In the genomic region with DNA sequence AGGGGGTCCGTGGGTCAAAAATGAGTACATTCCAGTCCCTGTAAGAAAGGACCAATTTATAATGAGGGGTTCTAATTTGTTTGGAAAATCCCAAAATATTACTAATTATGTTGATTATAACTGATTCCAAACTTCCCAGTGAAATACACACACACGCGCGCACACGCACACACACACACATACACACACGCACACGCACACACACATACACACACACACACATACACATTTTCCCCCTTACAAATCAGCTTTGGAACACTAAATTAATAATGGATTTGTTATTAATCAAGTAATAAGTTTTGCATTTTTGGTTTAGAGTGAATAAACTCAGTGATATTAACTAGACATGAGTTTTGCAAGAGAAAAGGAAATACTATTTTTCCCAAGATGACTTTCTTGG, we compare ENCODE assay signal across 27 cellular contexts.
"Had no signal": no experiment of that assay in that cellular context is flagged by ENCODE, and none has a peak within 500 bp of the region (broad histone marks: within the 10 kb centered on the region; RNA-seq: fewer than 3 reads in every experiment).

No MANE protein-coding gene starts in this region.

- H3K27ac ChIP-seq: ascending aorta, breast epithelium, esophagus muscularis mucosa, gastrocnemius medialis, parathyroid adenoma, psoas muscle, sigmoid colon, upper lobe of left lung had no signal

- H3K4me1 Mint-ChIP-seq: nephron progenitor cell; stimulated activated effector memory CD8-positive, alpha-beta T cell treated with anti-CD3 and anti-CD28 coated beads, Interleukin-12 subunit alpha, Interleukin-12 subunit beta, amount 100 ng/mL, for 72 hours had no signal

- H3K36me3 ChIP-seq: ascending aorta, breast epithelium, esophagus muscularis mucosa, gastrocnemius medialis, sigmoid colon, upper lobe of left lung had no signal

- DNase-seq: activated CD4-positive, alpha-beta T cell treated with anti-CD3 and anti-CD28 coated beads for 36 hours; activated CD4-positive, CD25-positive, alpha-beta regulatory T cell; activated effector memory CD4-positive, alpha-beta T cell treated with Interleukin-2 at 50 U/mL for 16 hours; activated naive CD4-positive, alpha-beta T cell treated with anti-CD3 and anti-CD28 coated beads for 36 hours; activated naive CD8-positive, alpha-beta T cell treated with anti-CD3 and anti-CD28 coated beads for 36 hours; activated T-cell treated with anti-CD3 and anti-CD28 coated beads for 4 hours; central memory CD4-positive, alpha-beta T cell; effector CD4-positive, alpha-beta T cell; gastrocnemius medialis; hippocampal formation; left cardiac atrium; left ventricle myocardium superior; nephron progenitor cell; nucleus accumbens; psoas muscle; sigmoid colon; small intestine; stimulated activated CD4-positive, alpha-beta T cell treated with anti-CD3 and anti-CD28 coated beads, Interleukin-4, amount 100 ng/mL, for 24 hours; stimulated activated naive CD8-positive, alpha-beta T cell treated with anti-CD3 and anti-CD28 coated beads, Interleukin-15, amount 100 ng/mL, for 72 hours; substantia nigra; T-helper 1 cell; upper lobe of left lung had no signal

- ATAC-seq: activated CD4-positive, alpha-beta T cell treated with anti-CD3 and anti-CD28 coated beads for 36 hours; gastrocnemius medialis; left cardiac atrium; left ventricle myocardium superior; psoas muscle; stimulated activated effector memory CD8-positive, alpha-beta T cell treated with anti-CD3 and anti-CD28 coated beads, Interleukin-12 subunit alpha, Interleukin-12 subunit beta, amount 100 ng/mL, for 72 hours; stimulated activated naive CD8-positive, alpha-beta T cell treated with anti-CD3 and anti-CD28 coated beads, Interleukin-15, amount 100 ng/mL, for 72 hours had no signal

- H3K9me3 ChIP-seq: ascending aorta, breast epithelium, esophagus muscularis mucosa, gastrocnemius medialis, psoas muscle, sigmoid colon, upper lobe of left lung had no signal

- H3K27me3 Mint-ChIP-seq: activated CD4-positive, alpha-beta T cell treated with anti-CD3 and anti-CD28 coated beads for 36 hours; activated naive CD8-positive, alpha-beta T cell treated with anti-CD3 and anti-CD28 coated beads for 36 hours; stimulated activated naive CD8-positive, alpha-beta T cell treated with anti-CD3 and anti-CD28 coated beads, Interleukin-15, amount 100 ng/mL, for 72 hours had no signal

- H3K4me1 ChIP-seq: ascending aorta, breast epithelium, esophagus muscularis mucosa, gastrocnemius medialis, parathyroid adenoma, sigmoid colon, upper lobe of left lung had no signal

- H3K27ac Mint-ChIP-seq: activated CD4-positive, alpha-beta T cell treated with anti-CD3 and anti-CD28 coated beads for 36 hours; activated naive CD4-positive, alpha-beta T cell treated with anti-CD3 and anti-CD28 coated beads for 36 hours; activated naive CD8-positive, alpha-beta T cell treated with anti-CD3 and anti-CD28 coated beads for 36 hours; nephron progenitor cell; stimulated activated effector memory CD8-positive, alpha-beta T cell treated with anti-CD3 and anti-CD28 coated beads, Interleukin-12 subunit alpha, Interleukin-12 subunit beta, amount 100 ng/mL, for 72 hours; stimulated activated naive CD8-positive, alpha-beta T cell treated with anti-CD3 and anti-CD28 coated beads, Interleukin-15, amount 100 ng/mL, for 72 hours had no signal

- H3K27me3 ChIP-seq: ascending aorta, breast epithelium, esophagus muscularis mucosa, gastrocnemius medialis, sigmoid colon, upper lobe of left lung had no signal

- H3K9me3 Mint-ChIP-seq: activated naive CD4-positive, alpha-beta T cell treated with anti-CD3 and anti-CD28 coated beads for 36 hours; activated naive CD8-positive, alpha-beta T cell treated with anti-CD3 and anti-CD28 coated beads for 36 hours; nephron progenitor cell; stimulated activated effector memory CD8-positive, alpha-beta T cell treated with anti-CD3 and anti-CD28 coated beads, Interleukin-12 subunit alpha, Interleukin-12 subunit beta, amount 100 ng/mL, for 72 hours; stimulated activated naive CD8-positive, alpha-beta T cell treated with anti-CD3 and anti-CD28 coated beads, Interleukin-15, amount 100 ng/mL, for 72 hours had no signal

- H3K4me3 ChIP-seq: ascending aorta, breast epithelium, esophagus muscularis mucosa, gastrocnemius medialis, psoas muscle, sigmoid colon, upper lobe of left lung had no signal

- H3K4me3 Mint-ChIP-seq: activated CD4-positive, alpha-beta T cell treated with anti-CD3 and anti-CD28 coated beads for 36 hours; activated naive CD4-positive, alpha-beta T cell treated with anti-CD3 and anti-CD28 coated beads for 36 hours; activated naive CD8-positive, alpha-beta T cell treated with anti-CD3 and anti-CD28 coated beads for 36 hours; nephron progenitor cell; stimulated activated effector memory CD8-positive, alpha-beta T cell treated with anti-CD3 and anti-CD28 coated beads, Interleukin-12 subunit alpha, Interleukin-12 subunit beta, amount 100 ng/mL, for 72 hours; stimulated activated naive CD8-positive, alpha-beta T cell treated with anti-CD3 and anti-CD28 coated beads, Interleukin-15, amount 100 ng/mL, for 72 hours had no signal

- H3K36me3 Mint-ChIP-seq: activated naive CD8-positive, alpha-beta T cell treated with anti-CD3 and anti-CD28 coated beads for 36 hours; stimulated activated effector memory CD8-positive, alpha-beta T cell treated with anti-CD3 and anti-CD28 coated beads, Interleukin-12 subunit alpha, Interleukin-12 subunit beta, amount 100 ng/mL, for 72 hours had no signal
